ENCODE assay signal across 13 cellular contexts in the genomic region with DNA sequence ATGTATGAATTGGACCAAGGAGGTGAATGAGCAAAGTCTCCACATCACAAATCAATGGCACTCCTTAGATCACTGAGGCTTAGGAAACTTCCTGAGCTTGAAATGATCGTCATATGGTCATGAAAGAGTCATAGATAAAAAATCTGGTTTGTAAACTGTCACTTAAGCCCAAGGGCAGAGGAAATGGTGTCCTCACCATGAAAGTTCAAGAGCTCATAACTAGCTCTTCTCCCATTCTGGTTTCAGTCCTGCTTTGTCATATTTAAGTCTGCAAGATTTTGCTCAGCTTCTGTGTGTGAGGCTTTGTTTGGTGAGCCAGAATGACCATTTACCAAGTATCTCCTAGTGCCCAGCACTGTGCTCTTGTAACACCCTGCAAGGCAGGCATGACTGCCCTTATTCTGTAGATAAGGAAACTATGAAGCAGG.
DNase-seq lines count a peak whose midpoint lies in the region; ATAC-seq, FAIRE-seq and TF ChIP-seq lines count a peak whose summit lies in the region.
"Had no signal": no experiment of that assay in that cellular context is flagged by ENCODE, and none has a peak within 500 bp of the region (broad histone marks: within the 10 kb centered on the region; RNA-seq: fewer than 3 reads in every experiment).

No MANE protein-coding gene starts in this region.

- H3F3A ChIP-seq in PC-3 (ENCODE audit: low read length, unreplicated experiment): peaks cover 4% of the 10 kb centered on the region

- intact Hi-C loops in PC-3 (cut with micrococcal nuclease): no loop called here

- no peak for TF ChIP-seq CTCF in PC-3 (conservative IDR thresholded peaks at IDR 0.05; ENCODE audit: low read depth, low read length)
- TF ChIP-seq CTCF in bronchial epithelial cell (IDR thresholded peaks at IDR 0.05; ENCODE audit: insufficient read depth, low read length, severe bottlenecking): no peak

- 0 out of 2 replicates have a peak overlapping the region, but pooled peaks have one; percentile 5 for H3K27ac ChIP-seq in PC-3 (ENCODE audit: low read length)
- H3K27ac ChIP-seq: gastroesophageal sphincter, KMS-11, parathyroid adenoma had no signal

- H3K4me3 ChIP-seq in PC-3 (ENCODE audit: low read length) (no peak overlapping the region), bronchial epithelial cell (ENCODE audit: low read depth, low read length) (no peak overlapping the region)
- H3K4me3 ChIP-seq: gastroesophageal sphincter had no signal

- no peaks in the 10 kb centered on the region for H3K79me2 ChIP-seq in PC-3 (ENCODE audit: low read length)
- H3K79me2 ChIP-seq: parathyroid adenoma had no signal

- ATAC-seq in PC-3 (no peak), GM18858 (IDR thresholded peaks at IDR 0.05; ENCODE audit: unreplicated experiment) (no peak)
- ATAC-seq: gastroesophageal sphincter had no signal

- no peaks in the 10 kb centered on the region for H3K36me3 ChIP-seq in PC-3 (ENCODE audit: low read depth, low read length)
- no peaks in the 10 kb centered on the region for H3K36me3 ChIP-seq in bronchial epithelial cell (ENCODE audit: control insufficient read depth, insufficient read depth, low read length)

- no peaks in the 10 kb centered on the region for H4K20me1 ChIP-seq in PC-3 (ENCODE audit: low read length)

- peaks cover 44% of the 10 kb centered on the region for H3K4me1 ChIP-seq in PC-3 (ENCODE audit: insufficient read depth, low read length)
- H3K4me1 ChIP-seq: gastroesophageal sphincter, parathyroid adenoma had no signal

- peak; percentile 52 for DNase-seq in activated CD8-positive, alpha-beta memory T cell treated with anti-CD3 and anti-CD28 coated beads, Interleukin-2, amount 50 U/mL, for 48 hours
- DNase-seq in activated CD8-positive, alpha-beta memory T cell treated with anti-CD3 and anti-CD28 coated beads for 24 hours: no peak
- no peak for DNase-seq in PC-3
- DNase-seq in bronchial epithelial cell (ENCODE audit: low read depth): peak; percentile 26
- DNase-seq in stimulated activated CD8-positive, alpha-beta memory T cell treated with anti-CD3 and anti-CD28 coated beads, Interleukin-4, amount 100 ng/mL, for 48 hours: peak; percentile 36
- DNase-seq in HK-2 (ENCODE audit: unreplicated experiment): no peak
- no peak for DNase-seq in Kasumi-1 (lab: John Stamatoyannopoulos, UW)
- DNase-seq: effector memory CD4-positive, alpha-beta T cell; NCI-H69 had no signal

- no peak overlapping the region for H2AFZ ChIP-seq in PC-3 (ENCODE audit: low read length)
- H2AFZ ChIP-seq: parathyroid adenoma had no signal

- BruUV-seq in PC-3 (replicated peaks; lab: Mats Ljungman, UMichigan): no TSS peak

- no peak overlapping the region for H3K4me2 ChIP-seq in PC-3 (ENCODE audit: low read length)
- H3K4me2 ChIP-seq: KMS-11 had no signal

- H3K9ac ChIP-seq in PC-3 (ENCODE audit: low read length): no peak overlapping the region
- H3K9ac ChIP-seq: KMS-11, parathyroid adenoma had no signal

- CTCF ChIA-PET in PC-3 (lab: Charles Lee): no interaction called here

- POLR2A ChIA-PET in PC-3 (lab: Charles Lee; ENCODE audit: unreplicated experiment): no interaction called here

- no peak for FAIRE-seq in bronchial epithelial cell (lab: Jason Lieb, UNC)

- H3K9me2 ChIP-seq in PC-3 (replicated peaks; ENCODE audit: low read length): no peaks in the 10 kb centered on the region

- H3K9me3 ChIP-seq in PC-3 (ENCODE audit: low read length): no peaks in the 10 kb centered on the region
- H3K9me3 ChIP-seq: gastroesophageal sphincter had no signal

- H3K27me3 ChIP-seq in PC-3 (ENCODE audit: low read length) (no peaks in the 10 kb centered on the region), bronchial epithelial cell (ENCODE audit: control insufficient read depth, insufficient read depth, low read length) (no peaks in the 10 kb centered on the region)
- H3K27me3 ChIP-seq: gastroesophageal sphincter had no signal

Comparison
In these comparisons a context has a peak if more than half of its experiments do, and no peak if none do; other contexts are left out.
1. DNase-seq: peak in activated CD8-positive, alpha-beta memory T cell treated with anti-CD3 and anti-CD28 coated beads, Interleukin-2, amount 50 U/mL, for 48 hours (single experiment), bronchial epithelial cell (single experiment) and stimulated activated CD8-positive, alpha-beta memory T cell treated with anti-CD3 and anti-CD28 coated beads, Interleukin-4, amount 100 ng/mL, for 48 hours (single experiment); none in activated CD8-positive, alpha-beta memory T cell treated with anti-CD3 and anti-CD28 coated beads for 24 hours (single experiment), PC-3 (single experiment), HK-2 (single experiment) and Kasumi-1 (0 of 2).